Comparison of ENCODE assay signal across 1 cellular context in genomic region chr16:2980227-2981176, GRCh38.
TF ChIP-seq lines count a peak whose summit lies in the region.

PKMYT1 (minus strand) TSS chr16:2980446; CDS start chr16:2979657, 789 bp downstream.

TF ChIP-seq in HEK293, 187 proteins besides CTCF, POLR2A, EP300 and RAD21 (continued from another document and continues in another):
- TF ChIP-seq ZNF335 (tag by site-specific recombination; conservative IDR thresholded peaks at IDR 0.05): peak; percentile 94
- TF ChIP-seq ZNF600 (tag by site-specific recombination; IDR thresholded peaks at IDR 0.05): peak; percentile 92
- peak; percentile 93 for TF ChIP-seq ZBTB8A (tag by site-specific recombination; IDR thresholded peaks at IDR 0.05)
- peak; percentile 75 for TF ChIP-seq PATZ1 (tag by site-specific recombination; IDR thresholded peaks at IDR 0.05)
- TF ChIP-seq ZSCAN30 (tag by site-specific recombination; IDR thresholded peaks at IDR 0.05): 0 out of 2 replicates have a peak, but pooled peaks have one; percentile 24
- no peak for TF ChIP-seq SETDB1 (IDR thresholded peaks at IDR 0.05; ENCODE audit: insufficient read length, low read length)
- TF ChIP-seq KLF8 (tag by site-specific recombination; IDR thresholded peaks at IDR 0.05): peak; percentile 48; the same call in 1 of the 2 replicates
- peak; percentile 78 for TF ChIP-seq ZNF76 (tag by site-specific recombination; IDR thresholded peaks at IDR 0.05; ENCODE audit: borderline replicate concordance, low read depth)
- no peak for TF ChIP-seq BCL11B (tag by site-specific recombination; IDR thresholded peaks at IDR 0.05; ENCODE audit: low read depth)
- TF ChIP-seq ZBTB11 (tag by site-specific recombination; conservative IDR thresholded peaks at IDR 0.05; ENCODE audit: low read depth): peak; percentile 46; the same call in 1 of the 2 replicates
- TF ChIP-seq ZNF488 (tag by site-specific recombination; IDR thresholded peaks at IDR 0.05): no peak
- peak; percentile 62 for TF ChIP-seq ZNF362 (tag by site-specific recombination; IDR thresholded peaks at IDR 0.05)
- peak; percentile 33; the same call in 1 of the 2 replicates for TF ChIP-seq ZNF2 (tag by site-specific recombination; IDR thresholded peaks at IDR 0.05)
- TF ChIP-seq, protein P1, sequence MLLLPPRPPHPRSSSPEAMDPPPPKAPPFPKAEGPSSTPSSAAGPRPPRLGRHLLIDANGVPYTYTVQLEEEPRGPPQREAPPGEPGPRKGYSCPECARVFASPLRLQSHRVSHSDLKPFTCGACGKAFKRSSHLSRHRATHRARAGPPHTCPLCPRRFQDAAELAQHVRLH (tag by site-specific recombination; IDR thresholded peaks at IDR 0.05): peak; percentile 40; the same call in 1 of the 2 replicates
- TF ChIP-seq ZNF350 (tag by site-specific recombination; IDR thresholded peaks at IDR 0.05): no peak
- TF ChIP-seq ZNF23 (tag by site-specific recombination; IDR thresholded peaks at IDR 0.05; ENCODE audit: borderline replicate concordance): no peak
- TF ChIP-seq, protein P2, sequence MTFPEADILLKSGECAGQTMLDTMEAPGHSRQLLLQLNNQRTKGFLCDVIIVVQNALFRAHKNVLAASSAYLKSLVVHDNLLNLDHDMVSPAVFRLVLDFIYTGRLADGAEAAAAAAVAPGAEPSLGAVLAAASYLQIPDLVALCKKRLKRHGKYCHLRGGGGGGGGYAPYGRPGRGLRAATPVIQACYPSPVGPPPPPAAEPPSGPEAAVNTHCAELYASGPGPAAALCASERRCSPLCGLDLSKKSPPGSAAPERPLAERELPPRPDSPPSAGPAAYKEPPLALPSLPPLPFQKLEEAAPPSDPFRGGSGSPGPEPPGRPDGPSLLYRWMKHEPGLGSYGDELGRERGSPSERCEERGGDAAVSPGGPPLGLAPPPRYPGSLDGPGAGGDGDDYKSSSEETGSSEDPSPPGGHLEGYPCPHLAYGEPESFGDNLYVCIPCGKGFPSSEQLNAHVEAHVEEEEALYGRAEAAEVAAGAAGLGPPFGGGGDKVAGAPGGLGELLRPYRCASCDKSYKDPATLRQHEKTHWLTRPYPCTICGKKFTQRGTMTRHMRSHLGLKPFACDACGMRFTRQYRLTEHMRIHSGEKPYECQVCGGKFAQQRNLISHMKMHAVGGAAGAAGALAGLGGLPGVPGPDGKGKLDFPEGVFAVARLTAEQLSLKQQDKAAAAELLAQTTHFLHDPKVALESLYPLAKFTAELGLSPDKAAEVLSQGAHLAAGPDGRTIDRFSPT (tag by site-specific recombination; IDR thresholded peaks at IDR 0.05): peak; percentile 8; the same call in 1 of the 2 replicates
- TF ChIP-seq ZNF561 (tag by site-specific recombination; IDR thresholded peaks at IDR 0.05; ENCODE audit: borderline replicate concordance): peak; percentile 47; the same call in 1 of the 2 replicates
- no peak for TF ChIP-seq RBAK (tag by site-specific recombination; IDR thresholded peaks at IDR 0.05)
- peak; percentile 18; the same call in 1 of the 2 replicates for TF ChIP-seq ZBTB20 (tag by site-specific recombination; IDR thresholded peaks at IDR 0.05)
- no peak for TF ChIP-seq SALL2 (tag by site-specific recombination; IDR thresholded peaks at IDR 0.05; ENCODE audit: borderline replicate concordance)
- TF ChIP-seq ZNF324 (tag by site-specific recombination; IDR thresholded peaks at IDR 0.05): 0 out of 2 replicates have a peak, but pooled peaks have one; percentile 36
- TF ChIP-seq, protein P3, sequence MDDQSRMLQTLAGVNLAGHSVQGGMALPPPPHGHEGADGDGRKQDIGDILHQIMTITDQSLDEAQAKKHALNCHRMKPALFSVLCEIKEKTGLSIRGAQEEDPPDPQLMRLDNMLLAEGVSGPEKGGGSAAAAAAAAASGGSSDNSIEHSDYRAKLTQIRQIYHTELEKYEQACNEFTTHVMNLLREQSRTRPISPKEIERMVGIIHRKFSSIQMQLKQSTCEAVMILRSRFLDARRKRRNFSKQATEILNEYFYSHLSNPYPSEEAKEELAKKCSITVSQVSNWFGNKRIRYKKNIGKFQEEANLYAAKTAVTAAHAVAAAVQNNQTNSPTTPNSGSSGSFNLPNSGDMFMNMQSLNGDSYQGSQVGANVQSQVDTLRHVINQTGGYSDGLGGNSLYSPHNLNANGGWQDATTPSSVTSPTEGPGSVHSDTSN (CRISPR knock-in tag; IDR thresholded peaks at IDR 0.05): peak; percentile 50; the same call in 1 of the 2 replicates
- peak; percentile 60 for TF ChIP-seq GLIS2 (tag by site-specific recombination; IDR thresholded peaks at IDR 0.05)
- no peak for TF ChIP-seq ZNF311 (tag by site-specific recombination; IDR thresholded peaks at IDR 0.05; ENCODE audit: borderline replicate concordance)
- TF ChIP-seq ZNF510 (tag by site-specific recombination; IDR thresholded peaks at IDR 0.05; ENCODE audit: insufficient replicate concordance): no peak
- no peak for TF ChIP-seq ZNF26 (tag by site-specific recombination; IDR thresholded peaks at IDR 0.05)
- no peak for TF ChIP-seq ZBTB1 (tag by site-specific recombination; IDR thresholded peaks at IDR 0.05)
- no peak for TF ChIP-seq ZNF433 (tag by site-specific recombination; IDR thresholded peaks at IDR 0.05; ENCODE audit: low read depth)
- TF ChIP-seq ZNF18 (tag by site-specific recombination; IDR thresholded peaks at IDR 0.05): no peak
- TF ChIP-seq OVOL3 (tag by site-specific recombination; IDR thresholded peaks at IDR 0.05): no peak
- TF ChIP-seq GLIS1 (tag by site-specific recombination; IDR thresholded peaks at IDR 0.05): 0 out of 2 replicates have a peak, but pooled peaks have one; percentile 7
- TF ChIP-seq SP2 (tag by site-specific recombination; IDR thresholded peaks at IDR 0.05): peak; percentile 53
- 0 out of 2 replicates have a peak, but pooled peaks have one; percentile 45 for TF ChIP-seq ZNF660 (tag by site-specific recombination; IDR thresholded peaks at IDR 0.05)
- TF ChIP-seq ZIC2 (tag by site-specific recombination; IDR thresholded peaks at IDR 0.05): peak; percentile 27; the same call in 1 of the 2 replicates
- no peak for TF ChIP-seq ZFP41 (tag by site-specific recombination; IDR thresholded peaks at IDR 0.05; ENCODE audit: borderline replicate concordance)
- peak; percentile 93 for TF ChIP-seq EGR2 (tag by site-specific recombination; IDR thresholded peaks at IDR 0.05; ENCODE audit: low read depth)
- no peak for TF ChIP-seq ATF2 (tag by site-specific recombination; IDR thresholded peaks at IDR 0.05; ENCODE audit: low read depth)
- TF ChIP-seq ZBTB48 (tag by site-specific recombination; IDR thresholded peaks at IDR 0.05): peak; percentile 60
- peak; percentile 30 for TF ChIP-seq ZXDB (tag by site-specific recombination; IDR thresholded peaks at IDR 0.05)
- TF ChIP-seq, protein P4, sequence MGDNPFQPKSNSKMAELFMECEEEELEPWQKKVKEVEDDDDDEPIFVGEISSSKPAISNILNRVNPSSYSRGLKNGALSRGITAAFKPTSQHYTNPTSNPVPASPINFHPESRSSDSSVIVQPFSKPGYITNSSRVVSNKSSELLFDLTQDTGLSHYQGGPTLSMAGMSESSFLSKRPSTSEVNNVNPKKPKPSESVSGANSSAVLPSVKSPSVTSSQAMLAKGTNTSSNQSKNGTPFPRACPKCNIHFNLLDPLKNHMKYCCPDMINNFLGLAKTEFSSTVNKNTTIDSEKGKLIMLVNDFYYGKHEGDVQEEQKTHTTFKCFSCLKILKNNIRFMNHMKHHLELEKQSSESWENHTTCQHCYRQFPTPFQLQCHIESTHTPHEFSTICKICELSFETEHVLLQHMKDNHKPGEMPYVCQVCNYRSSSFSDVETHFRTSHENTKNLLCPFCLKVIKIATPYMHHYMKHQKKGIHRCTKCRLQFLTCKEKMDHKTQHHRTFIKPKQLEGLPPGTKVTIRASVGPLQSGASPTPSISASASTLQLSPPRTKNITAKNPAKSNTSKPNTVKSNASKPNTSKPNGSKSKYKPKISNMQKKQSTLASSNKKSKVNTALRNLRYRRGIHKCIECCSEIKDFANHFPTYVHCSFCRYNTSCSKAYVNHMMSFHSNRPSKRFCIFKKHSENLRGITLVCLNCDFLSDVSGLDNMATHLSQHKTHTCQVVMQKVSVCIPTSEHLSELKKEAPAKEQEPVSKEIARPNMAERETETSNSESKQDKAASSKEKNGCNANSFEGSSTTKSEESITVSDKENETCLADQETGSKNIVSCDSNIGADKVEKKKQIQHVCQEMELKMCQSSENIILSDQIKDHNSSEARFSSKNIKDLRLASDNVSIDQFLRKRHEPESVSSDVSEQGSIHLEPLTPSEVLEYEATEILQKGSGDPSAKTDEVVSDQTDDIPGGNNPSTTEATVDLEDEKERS (tag by site-specific recombination; IDR thresholded peaks at IDR 0.05): no peak
